10 cellular contexts compared by ENCODE assay signal in the genomic region with DNA sequence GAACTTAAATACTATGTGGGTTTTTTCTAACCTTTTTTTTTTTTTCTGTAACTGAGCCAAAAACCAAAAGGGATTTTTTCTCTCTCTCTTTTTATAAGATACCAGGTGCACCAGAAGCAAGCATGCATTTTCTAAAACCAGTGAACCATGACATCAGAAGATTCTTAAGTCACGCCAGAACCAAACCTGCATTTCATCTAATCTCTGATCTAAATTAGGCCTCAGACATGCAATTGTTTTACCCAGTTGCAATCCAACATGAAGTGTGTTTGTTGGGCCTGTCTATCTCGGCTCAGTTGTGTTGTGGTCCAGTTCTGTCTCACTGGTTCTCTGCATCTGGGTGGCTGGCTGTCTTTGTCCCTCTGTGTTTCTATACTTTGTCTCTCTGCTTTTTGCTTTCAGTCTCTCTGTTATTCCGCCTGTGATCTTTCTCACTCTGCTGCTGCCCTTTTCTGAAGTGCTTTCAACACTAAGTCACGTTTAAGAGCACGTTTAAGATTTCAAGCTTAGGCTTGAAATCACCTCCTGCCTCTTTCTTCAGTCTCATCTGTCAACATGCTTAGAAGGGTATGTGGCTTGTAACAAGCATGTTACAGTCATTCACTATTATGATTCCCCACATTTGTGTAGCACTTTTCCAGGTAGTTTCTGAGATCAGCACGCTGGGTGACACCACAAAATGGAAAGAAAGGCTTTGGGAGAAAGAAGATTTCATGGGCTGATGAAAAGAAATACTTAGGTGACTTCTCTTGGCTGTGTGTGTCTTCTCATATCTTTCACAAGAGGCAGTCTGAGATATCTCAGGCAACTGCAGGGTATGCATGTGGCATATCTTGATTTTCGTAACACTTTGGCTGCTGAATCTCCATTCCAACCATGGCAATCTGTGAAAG.
DNase-seq lines count a peak whose midpoint lies in the region; ATAC-seq and TF ChIP-seq lines count a peak whose summit lies in the region.
"Had no signal": no experiment of that assay in that cellular context is flagged by ENCODE, and none has a peak within 500 bp of the region (broad histone marks: within the 10 kb centered on the region; RNA-seq: fewer than 3 reads in every experiment).

No MANE protein-coding gene starts in this region.

- no peaks in the 10 kb centered on the region for H4K20me1 ChIP-seq in KMS-11 (ENCODE audit: insufficient read depth)

- H3K27me3 ChIP-seq in KMS-11 (ENCODE audit: insufficient read depth, low read depth) = no peaks in the 10 kb centered on the region
- no peaks in the 10 kb centered on the region for H3K27me3 ChIP-seq in WERI-Rb-1 (ENCODE audit: insufficient read depth, low read depth, severe bottlenecking)
- no peaks in the 10 kb centered on the region for H3K27me3 ChIP-seq in left lung
- H3K27me3 ChIP-seq: dorsolateral prefrontal cortex had no signal

- TF ChIP-seq CTCF in KMS-11 (conservative IDR thresholded peaks at IDR 0.05; ENCODE audit: low read depth, low read length) (no peak), WERI-Rb-1 (IDR thresholded peaks at IDR 0.05; ENCODE audit: low read depth, low read length) (no peak), left lung (IDR thresholded peaks at IDR 0.05) (no peak)

- H3K79me2 ChIP-seq in KMS-11 (ENCODE audit: insufficient read depth, low read depth) = no peaks in the 10 kb centered on the region

- H3K4me2 ChIP-seq in KMS-11 = peak overlapping the region; percentile 43

- H3K27ac ChIP-seq in KMS-11 = peak overlapping the region; percentile 82
- no peak overlapping the region for H3K27ac ChIP-seq in WERI-Rb-1
- no peak overlapping the region for H3K27ac ChIP-seq in left lung
- H3K27ac ChIP-seq: dorsolateral prefrontal cortex had no signal

- ATAC-seq in GM18858 (IDR thresholded peaks at IDR 0.05; ENCODE audit: unreplicated experiment) = peak; percentile 56
- ATAC-seq in GM21786 (IDR thresholded peaks at IDR 0.05; ENCODE audit: unreplicated experiment) = peak; percentile 59
- no peak for ATAC-seq in HG03108 (IDR thresholded peaks at IDR 0.05; ENCODE audit: unreplicated experiment)
- ATAC-seq in left lung = no peak

- H3K9ac ChIP-seq in KMS-11 = peak overlapping the region; percentile 36

- peak overlapping the region; percentile 44 for H2AFZ ChIP-seq in KMS-11 (ENCODE audit: low read depth)

- H3K4me3 ChIP-seq in KMS-11 (IDR thresholded peaks at IDR 0.05; ENCODE audit: insufficient read depth, low read depth, low read length) (no peak overlapping the region), WERI-Rb-1 (ENCODE audit: low read depth, low read length) (no peak overlapping the region), left lung (no peak overlapping the region)
- H3K4me3 ChIP-seq: dorsolateral prefrontal cortex had no signal

- intact Hi-C loops in left lung (cut with DNase I) = no loop called here

- H3K4me1 ChIP-seq in KMS-11 (ENCODE audit: low read depth, poor library complexity, severe bottlenecking) (peaks cover 38% of the 10 kb centered on the region), left lung (no peaks in the 10 kb centered on the region)

- H3K36me3 ChIP-seq in KMS-11 (ENCODE audit: insufficient read depth) = no peaks in the 10 kb centered on the region
- no peaks in the 10 kb centered on the region for H3K36me3 ChIP-seq in WERI-Rb-1
- no peaks in the 10 kb centered on the region for H3K36me3 ChIP-seq in left lung

- H3K9me3 ChIP-seq in WERI-Rb-1 (ENCODE audit: severe bottlenecking) = peaks cover 3% of the 10 kb centered on the region
- H3K9me3 ChIP-seq in left lung = peaks cover 0 to 16% of the 10 kb centered on the region in 2 donors

- DNase-seq in kidney glomerular epithelial cell (lab: John Stamatoyannopoulos, UW) (peak; percentile 37), WERI-Rb-1 (no peak), left lung (no peak)
- no peak for DNase-seq in effector CD8-positive, alpha-beta T cell (lab: John Stamatoyannopoulos, UW)
- DNase-seq: DMS153, dorsolateral prefrontal cortex had no signal

Comparison
In these comparisons a context has a peak if more than half of its experiments do, and no peak if none do; other contexts are left out.
1. ATAC-seq: peak in GM18858 (single experiment) and GM21786 (single experiment); none in HG03108 (single experiment) and left lung (single experiment).